20 cellular contexts compared by ENCODE assay signal in genomic region chr5:97405941-97406340, GRCh38.
"Had no signal": no experiment of that assay in that cellular context is flagged by ENCODE, and none has a peak within 500 bp of the region (broad histone marks: within the 10 kb centered on the region; RNA-seq: fewer than 3 reads in every experiment).

No MANE protein-coding gene starts in this region.

- H3K4me2 ChIP-seq: hepatocyte had no signal

- H2AFZ ChIP-seq: hepatocyte had no signal

- H3K27ac Mint-ChIP-seq: dendritic cell treated with granulocyte-macrophage colony-stimulating factor and Interleukin-4, amounts not matched to agents 40 ng/mL and 50 ng/mL, for 4 days; immature natural killer cell had no signal

- ATAC-seq: foreskin keratinocyte, gastroesophageal sphincter, heart left ventricle, left cardiac atrium, left lung, left ventricle myocardium superior had no signal

- H3K4me3 ChIP-seq: colonic mucosa, esophagus muscularis mucosa, gastroesophageal sphincter, heart left ventricle, hepatocyte, left lung, lower lobe of right lung had no signal

- H3K4me3 Mint-ChIP-seq: dendritic cell treated with granulocyte-macrophage colony-stimulating factor and Interleukin-4, amounts not matched to agents 40 ng/mL and 50 ng/mL, for 4 days; immature natural killer cell had no signal

- H3K27me3 Mint-ChIP-seq: dendritic cell treated with granulocyte-macrophage colony-stimulating factor and Interleukin-4, amounts not matched to agents 40 ng/mL and 50 ng/mL, for 4 days had no signal

- FAIRE-seq: endothelial cell of umbilical vein, frontal cortex had no signal

- H3K9me3 ChIP-seq: colonic mucosa, esophagus muscularis mucosa, lower lobe of right lung had no signal

- H3K27me3 ChIP-seq: colonic mucosa, esophagus muscularis mucosa, foreskin keratinocyte, gastroesophageal sphincter, heart left ventricle, hepatocyte, left lung had no signal

- H3K4me1 Mint-ChIP-seq: immature natural killer cell had no signal

- H3K36me3 ChIP-seq: colonic mucosa, esophagus muscularis mucosa, gastroesophageal sphincter, heart left ventricle, left lung, lower lobe of right lung had no signal

- H3K27ac ChIP-seq: colonic mucosa, esophagus muscularis mucosa, foreskin keratinocyte, gastroesophageal sphincter, heart left ventricle, hepatocyte, left lung, lower lobe of right lung had no signal

- DNase-seq: colonic mucosa; cortex of kidney; effector memory CD4-positive, alpha-beta T cell; foreskin keratinocyte; heart left ventricle; hypothalamus; immature natural killer cell; islet precursor cell; left cardiac atrium; left ventricle myocardium superior; lower lobe of right lung; mesendoderm; midbrain had no signal

- H3K4me1 ChIP-seq: colonic mucosa, foreskin keratinocyte, gastroesophageal sphincter, heart left ventricle, left lung, lower lobe of right lung had no signal
